In genomic region chr5:138331449-138332368, GRCh38 we compare ENCODE assay signal across 8 cellular contexts. TPM values are rescaled to one million over a fixed set of nuclear protein-coding genes. Genes with fewer than 3 reads are reported as not detected.
DNase-seq lines count a peak whose midpoint lies in the region; ATAC-seq and TF ChIP-seq lines count a peak whose summit lies in the region.

CDC25C (minus strand) TSS chr5:138331804; CDS start chr5:138331180, 624 bp downstream.

- CTCF ChIA-PET in Calu3 (lab: Charles Lee): interaction anchor here (0.6 to 2.2 kb wide), 7 partner anchors 13 to 154 kb away, joined by 3 to 29 read pairs (median 6); partner anchors contain the start of gene KDM3B

- H3K4me1 ChIP-seq in HUES48 (ENCODE audit: control insufficient read depth, insufficient read depth, low read length) (peaks cover 3% of the 10 kb centered on the region), NT2/D1 (ENCODE audit: insufficient read depth, insufficient read length) (no peaks in the 10 kb centered on the region)

- H3K36me3 ChIP-seq in HUES48 (ENCODE audit: control insufficient read depth, insufficient read depth, low read length) (peaks cover 19% of the 10 kb centered on the region), NT2/D1 (ENCODE audit: insufficient read depth, insufficient read length, low read length) (peaks cover 5% of the 10 kb centered on the region)

- intact Hi-C loops in Calu3 (cut with micrococcal nuclease; ENCODE audit: unreplicated experiment): no loop called here

- no peak for TF ChIP-seq CTCF in Calu3 (IDR thresholded peaks at IDR 0.05; ENCODE audit: unreplicated experiment)

- peak within 1 kb of the TSS; percentile 89 for H3K27ac Mint-ChIP-seq in Calu3 (ENCODE audit: unreplicated experiment)

- DNase-seq in Calu3: peak; percentile 99
- DNase-seq in NT2/D1 (ENCODE audit: low read depth, low spot score): peak; percentile 94
- peak; percentile 93 for DNase-seq in activated CD8-positive, alpha-beta memory T cell treated with anti-CD3 and anti-CD28 coated beads, Interleukin-2, amount 50 U/mL, for 1 hour (ENCODE audit: extremely low read depth)
- peak; percentile 97 for DNase-seq in mesenteric fat pad (ENCODE audit: low spot score)
- DNase-seq in stimulated activated CD8-positive, alpha-beta memory T cell treated with anti-CD3 and anti-CD28 coated beads, Interleukin-15, amount 100 ng/mL, for 1 hour (ENCODE audit: low read depth): peak; percentile 89

- H3K27me3 ChIP-seq in HUES48 (ENCODE audit: control insufficient read depth, insufficient read depth, low read length): no peaks in the 10 kb centered on the region
- no peaks in the 10 kb centered on the region for H3K27me3 ChIP-seq in NT2/D1 (ENCODE audit: insufficient read depth, insufficient read length)

- H3K4me3 Mint-ChIP-seq in Calu3 (ENCODE audit: low read depth, unreplicated experiment): peak within 1 kb of the TSS; percentile 87

- H3K9me3 Mint-ChIP-seq in Calu3 (ENCODE audit: low read depth, unreplicated experiment): no peaks in the 10 kb centered on the region

- H3K4me1 Mint-ChIP-seq in Calu3 (ENCODE audit: low read depth, unreplicated experiment): peaks cover 8% of the 10 kb centered on the region

- ATAC-seq in GM21423 (IDR thresholded peaks at IDR 0.05; ENCODE audit: unreplicated experiment): peak; percentile 99

- H3K4me3 ChIP-seq in HUES48 (ENCODE audit: low read depth, low read length): peak within 1 kb of the TSS; percentile 89
- H3K4me3 ChIP-seq in NT2/D1 (ENCODE audit: insufficient read length, low read depth): peak within 1 kb of the TSS; percentile 68

- in situ Hi-C loops in endometrial microvascular endothelial cells (cut with HindIII; ENCODE audit: inconsistent ontology term, low pct_unique_long_range_greater_than_20kb, low sequenced_read_pairs): no loop called here

- peak within 1 kb of the TSS; percentile 93 for H3K27ac ChIP-seq in HUES48 (ENCODE audit: low read depth, low read length)

- peaks cover 30% of the 10 kb centered on the region for H3K36me3 Mint-ChIP-seq in Calu3 (ENCODE audit: insufficient read depth, unreplicated experiment)

- H3K27me3 Mint-ChIP-seq in Calu3 (ENCODE audit: unreplicated experiment): no peaks in the 10 kb centered on the region

- H3K9ac ChIP-seq in HUES48 (ENCODE audit: low read depth, low read length) (peak within 1 kb of the TSS; percentile 89), NT2/D1 (ENCODE audit: insufficient read length, low read depth) (peak within 1 kb of the TSS; percentile 82)

- H3K9me3 ChIP-seq in HUES48 (ENCODE audit: control insufficient read depth, insufficient read depth, low read length) (no peaks in the 10 kb centered on the region), NT2/D1 (ENCODE audit: insufficient read depth, low read length) (no peaks in the 10 kb centered on the region)

- BruUV-seq in Calu3 (replicated peaks; lab: Mats Ljungman, UMichigan): no TSS peak

RNA-seq across cellular contexts. Expression of gene CDC25C, which starts in this region (rescaled TPM):
- total RNA-seq in Calu3 (2022) (14.9 and 15.4 TPM in 2 replicates), endometrial microvascular endothelial cells (ENCODE audit: inconsistent ontology term) (13.9 TPM), mesenteric fat pad (not detected)

Comparison
In these comparisons a context has a peak if more than half of its experiments do, and no peak if none do; other contexts are left out.
1. Peak in every context shown above with its lines: DNase-seq, ATAC-seq, H3K4me3 ChIP-seq and H3K27ac ChIP-seq.
2. RNA of gene CDC25C (total RNA-seq): 14.9 to 15.4 TPM in Calu3 and 13.9 TPM in endometrial microvascular endothelial cells (single experiment); not detected in mesenteric fat pad (single experiment); every median in the first group is over 10 times any median in the second.
3. Peak in DNase-seq in mesenteric fat pad; RNA of the gene not detected or under 1 TPM.